1 cellular context compared by ENCODE assay signal in the genomic region with DNA sequence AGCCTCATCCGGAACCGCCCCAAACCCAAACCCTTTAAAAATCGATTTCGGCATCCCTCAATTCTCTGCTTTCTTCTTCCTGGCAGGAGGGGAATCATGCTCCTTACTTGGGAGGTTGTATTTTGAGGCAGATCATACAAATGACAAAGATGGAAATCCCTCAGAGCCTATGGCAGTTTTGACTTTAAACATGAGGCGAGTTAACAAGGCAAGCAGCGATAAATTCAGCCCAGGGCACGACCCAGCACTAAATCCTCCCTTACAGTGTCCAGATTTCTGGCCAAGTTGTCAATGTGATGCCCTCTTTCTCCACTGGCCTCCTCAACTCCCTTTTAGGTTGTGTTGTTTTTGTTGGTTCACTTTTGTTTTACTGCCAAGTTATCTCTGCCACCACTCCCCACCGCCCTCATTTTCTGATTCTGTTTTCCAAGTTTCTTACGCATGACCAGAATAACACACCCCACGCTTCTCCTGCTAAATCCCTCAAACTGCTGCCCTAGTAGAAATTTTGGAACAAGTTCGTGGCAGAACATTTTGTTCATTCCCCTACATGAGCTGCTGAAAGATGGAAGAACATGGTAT.
TF ChIP-seq lines count a peak whose summit lies in the region.

No MANE protein-coding gene starts in this region.

TF ChIP-seq in IMR-90, 13 proteins besides CTCF, POLR2A, EP300 and RAD21:
- TF ChIP-seq MXI1 (IDR thresholded peaks at IDR 0.05; ENCODE audit: borderline replicate concordance, low read depth, low read length): no peak
- TF ChIP-seq MAZ (IDR thresholded peaks at IDR 0.05; ENCODE audit: borderline replicate concordance, low read depth, low read length): no peak
- no peak for TF ChIP-seq MAFK (IDR thresholded peaks at IDR 0.05; ENCODE audit: low read depth, low read length)
- no peak for TF ChIP-seq FOS (IDR thresholded peaks at IDR 0.05; ENCODE audit: low read depth, low read length)
- no peak for TF ChIP-seq CEBPB (IDR thresholded peaks at IDR 0.05; ENCODE audit: low read depth, low read length)
- no peak for TF ChIP-seq NFE2L2 (IDR thresholded peaks at IDR 0.05; ENCODE audit: low read depth, low read length)
- TF ChIP-seq RFX5 (IDR thresholded peaks at IDR 0.05; ENCODE audit: low read depth, low read length): no peak
- no peak for TF ChIP-seq BHLHE40 (IDR thresholded peaks at IDR 0.05; ENCODE audit: low read depth, low read length)
- TF ChIP-seq RCOR1 (IDR thresholded peaks at IDR 0.05; ENCODE audit: insufficient replicate concordance, low read length): no peak
- TF ChIP-seq, protein P1, sequence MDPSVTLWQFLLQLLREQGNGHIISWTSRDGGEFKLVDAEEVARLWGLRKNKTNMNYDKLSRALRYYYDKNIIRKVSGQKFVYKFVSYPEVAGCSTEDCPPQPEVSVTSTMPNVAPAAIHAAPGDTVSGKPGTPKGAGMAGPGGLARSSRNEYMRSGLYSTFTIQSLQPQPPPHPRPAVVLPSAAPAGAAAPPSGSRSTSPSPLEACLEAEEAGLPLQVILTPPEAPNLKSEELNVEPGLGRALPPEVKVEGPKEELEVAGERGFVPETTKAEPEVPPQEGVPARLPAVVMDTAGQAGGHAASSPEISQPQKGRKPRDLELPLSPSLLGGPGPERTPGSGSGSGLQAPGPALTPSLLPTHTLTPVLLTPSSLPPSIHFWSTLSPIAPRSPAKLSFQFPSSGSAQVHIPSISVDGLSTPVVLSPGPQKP (IDR thresholded peaks at IDR 0.05; ENCODE audit: borderline replicate concordance, low read depth, low read length): no peak
- TF ChIP-seq, protein P2, sequence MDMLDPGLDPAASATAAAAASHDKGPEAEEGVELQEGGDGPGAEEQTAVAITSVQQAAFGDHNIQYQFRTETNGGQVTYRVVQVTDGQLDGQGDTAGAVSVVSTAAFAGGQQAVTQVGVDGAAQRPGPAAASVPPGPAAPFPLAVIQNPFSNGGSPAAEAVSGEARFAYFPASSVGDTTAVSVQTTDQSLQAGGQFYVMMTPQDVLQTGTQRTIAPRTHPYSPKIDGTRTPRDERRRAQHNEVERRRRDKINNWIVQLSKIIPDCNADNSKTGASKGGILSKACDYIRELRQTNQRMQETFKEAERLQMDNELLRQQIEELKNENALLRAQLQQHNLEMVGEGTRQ (IDR thresholded peaks at IDR 0.05; ENCODE audit: low read depth, low read length): no peak
- TF ChIP-seq CHD1 (IDR thresholded peaks at IDR 0.05; ENCODE audit: low read depth, low read length): no peak
- no peak for TF ChIP-seq SMC3 (IDR thresholded peaks at IDR 0.05; ENCODE audit: low read depth, low read length)
TF ChIP-seq in IMR-90: peak in this region for 0.
